Comparison of ENCODE assay signal across 26 cellular contexts in genomic region chr1:243793298-243793697, GRCh38. TPM values are rescaled to one million over a fixed set of nuclear protein-coding genes. Genes with fewer than 3 reads are reported as not detected.
A peak's percentile ranks its signal among the peaks of the same experiment; 100 is the strongest.
DNase-seq lines count a peak whose midpoint lies in the region; ATAC-seq and TF ChIP-seq lines count a peak whose summit lies in the region.
"Had no signal": no experiment of that assay in that cellular context is flagged by ENCODE, and none has a peak within 500 bp of the region (broad histone marks: within the 10 kb centered on the region; RNA-seq: fewer than 3 reads in every experiment).

No MANE protein-coding gene starts in this region.

- peaks cover 37% of the 10 kb centered on the region for H3K4me1 Mint-ChIP-seq in activated T-cell treated with anti-CD3 and anti-CD28 coated beads, Interleukin-2, amount 50 U/mL, for 72 hours (ENCODE audit: low read depth)
- H3K4me1 Mint-ChIP-seq in activated T-cell treated with anti-CD3 and anti-CD28 coated beads, Interleukin-2, amount 50 U/mL, for 4 hours (ENCODE audit: low read depth), result peaks cover 55% of the 10 kb centered on the region
- peaks cover 35 to 62% of the 10 kb centered on the region in 2 donors for H3K4me1 Mint-ChIP-seq in natural killer cell
- H3K4me1 Mint-ChIP-seq in activated CD4-positive, alpha-beta T cell treated with anti-CD3 and anti-CD28 coated beads, Interleukin-2, amount 10 ng/mL, durations not matched to agents 7 days and 5 days, result peaks cover 12% of the 10 kb centered on the region

- no peak overlapping the region for H3K27ac Mint-ChIP-seq in activated T-cell treated with anti-CD3 and anti-CD28 coated beads, Interleukin-2, amount 50 U/mL, for 72 hours
- peak overlapping the region; percentile 40 to 81 for H3K27ac Mint-ChIP-seq in natural killer cell
- no peak overlapping the region for H3K27ac Mint-ChIP-seq in activated CD4-positive, alpha-beta T cell treated with anti-CD3 and anti-CD28 coated beads, Interleukin-2, amount 10 ng/mL, durations not matched to agents 7 days and 5 days
- H3K27ac Mint-ChIP-seq: activated naive CD4-positive, alpha-beta T cell treated with anti-CD3 and anti-CD28 coated beads for 36 hours; T-helper 2 cell treated with Interferon-gamma antibody and Interleukin-4, amounts not matched to agents 5 μg/mL and 100 μg/mL, for 36 hours had no signal

- H3K4me3 ChIP-seq in uterus, result no peak overlapping the region
- H3K4me3 ChIP-seq: coronary artery, HAP-1, spleen had no signal

- no peak overlapping the region for H3K4me3 Mint-ChIP-seq in activated T-cell treated with anti-CD3 and anti-CD28 coated beads, Interleukin-2, amount 50 U/mL, for 72 hours
- H3K4me3 Mint-ChIP-seq in activated T-cell treated with anti-CD3 and anti-CD28 coated beads, Interleukin-2, amount 50 U/mL, for 4 hours, result no peak overlapping the region
- H3K4me3 Mint-ChIP-seq in natural killer cell, result no peak overlapping the region
- H3K4me3 Mint-ChIP-seq in activated CD4-positive, alpha-beta T cell treated with anti-CD3 and anti-CD28 coated beads, Interleukin-2, amount 10 ng/mL, durations not matched to agents 7 days and 5 days, result no peak overlapping the region
- H3K4me3 Mint-ChIP-seq: activated naive CD4-positive, alpha-beta T cell treated with anti-CD3 and anti-CD28 coated beads for 36 hours; neural crest cell; T-helper 2 cell treated with Interferon-gamma antibody and Interleukin-4, amounts not matched to agents 5 μg/mL and 100 μg/mL, for 36 hours had no signal

- peak; percentile 46 to 52 for ATAC-seq in activated T-cell treated with anti-CD3 and anti-CD28 coated beads, Interleukin-2, amount 50 U/mL, for 72 hours (replicated peaks in 1 of 2)
- ATAC-seq in activated T-cell treated with anti-CD3 and anti-CD28 coated beads, Interleukin-2, amount 50 U/mL, for 4 hours, result no peak
- ATAC-seq in natural killer cell, result peak; percentile 34 to 72 (median 59)

- TF ChIP-seq POLR2A in uterus (IDR thresholded peaks at IDR 0.05), result no peak

- CTCF ChIA-PET in activated CD4-positive, alpha-beta T cell treated with anti-CD3 and anti-CD28 coated beads, Interleukin-2, amount 10 ng/mL, durations not matched to agents 7 days and 5 days (lab: Charles Lee), result interaction anchor here (0.6 kb wide), 2 partner anchors 193 to 559 kb away, joined by 4 read pairs; no protein-coding TSS in a partner anchor

- peaks cover 3 to 5% of the 10 kb centered on the region in 2 donors for H3K36me3 Mint-ChIP-seq in activated T-cell treated with anti-CD3 and anti-CD28 coated beads, Interleukin-2, amount 50 U/mL, for 72 hours (ENCODE audit: insufficient read depth in 2 of 2)
- peaks cover 9% of the 10 kb centered on the region for H3K36me3 Mint-ChIP-seq in activated T-cell treated with anti-CD3 and anti-CD28 coated beads, Interleukin-2, amount 50 U/mL, for 4 hours (ENCODE audit: insufficient read depth)
- H3K36me3 Mint-ChIP-seq in natural killer cell, result no peaks in the 10 kb centered on the region
- H3K36me3 Mint-ChIP-seq in activated CD4-positive, alpha-beta T cell treated with anti-CD3 and anti-CD28 coated beads, Interleukin-2, amount 10 ng/mL, durations not matched to agents 7 days and 5 days (ENCODE audit: low read depth), result no peaks in the 10 kb centered on the region

- H3K27me3 Mint-ChIP-seq in activated T-cell treated with anti-CD3 and anti-CD28 coated beads, Interleukin-2, amount 50 U/mL, for 72 hours (ENCODE audit: low read depth), result no peaks in the 10 kb centered on the region
- no peaks in the 10 kb centered on the region for H3K27me3 Mint-ChIP-seq in activated T-cell treated with anti-CD3 and anti-CD28 coated beads, Interleukin-2, amount 50 U/mL, for 4 hours (ENCODE audit: low read depth)
- no peaks in the 10 kb centered on the region for H3K27me3 Mint-ChIP-seq in natural killer cell (ENCODE audit: low read depth in 2 of 2)
- H3K27me3 Mint-ChIP-seq in activated CD4-positive, alpha-beta T cell treated with anti-CD3 and anti-CD28 coated beads, Interleukin-2, amount 10 ng/mL, durations not matched to agents 7 days and 5 days, result no peaks in the 10 kb centered on the region
- H3K27me3 Mint-ChIP-seq: type B pancreatic cell had no signal

- intact Hi-C loops in natural killer cell (cut with micrococcal nuclease), result loop anchor here (5.0 kb wide), 1 partner anchor 54 kb away; no protein-coding TSS in a partner anchor
- intact Hi-C loops in uterus (cut with DNase I; ENCODE audit: low total_unique reads), result no loop called here

- H3K9me3 Mint-ChIP-seq in activated T-cell treated with anti-CD3 and anti-CD28 coated beads, Interleukin-2, amount 50 U/mL, for 72 hours, result no peaks in the 10 kb centered on the region
- no peaks in the 10 kb centered on the region for H3K9me3 Mint-ChIP-seq in activated T-cell treated with anti-CD3 and anti-CD28 coated beads, Interleukin-2, amount 50 U/mL, for 4 hours
- no peaks in the 10 kb centered on the region for H3K9me3 Mint-ChIP-seq in natural killer cell
- H3K9me3 Mint-ChIP-seq in activated CD4-positive, alpha-beta T cell treated with anti-CD3 and anti-CD28 coated beads, Interleukin-2, amount 10 ng/mL, durations not matched to agents 7 days and 5 days, result no peaks in the 10 kb centered on the region
- H3K9me3 Mint-ChIP-seq: activated naive CD4-positive, alpha-beta T cell treated with anti-CD3 and anti-CD28 coated beads for 36 hours; neural crest cell; T-helper 2 cell treated with Interferon-gamma antibody and Interleukin-4, amounts not matched to agents 5 μg/mL and 100 μg/mL, for 36 hours had no signal

- TF ChIP-seq CTCF in natural killer cell (IDR thresholded peaks at IDR 0.05) (no peak), uterus (IDR thresholded peaks at IDR 0.05) (no peak)

- POLR2A ChIA-PET in activated CD4-positive, alpha-beta T cell treated with anti-CD3 and anti-CD28 coated beads, Interleukin-2, amount 10 ng/mL, durations not matched to agents 7 days and 5 days (lab: Charles Lee), result no interaction called here

- no peaks in the 10 kb centered on the region for H3K9me3 ChIP-seq in uterus
- H3K9me3 ChIP-seq: HAP-1, spleen had no signal

- no peaks in the 10 kb centered on the region for H3K27me3 ChIP-seq in uterus
- H3K27me3 ChIP-seq: spleen had no signal

- H3K27ac ChIP-seq in uterus, result peak overlapping the region; percentile 72 to 93
- H3K27ac ChIP-seq: parathyroid adenoma had no signal

- DNase-seq in activated T-cell treated with anti-CD3 and anti-CD28 coated beads, Interleukin-2, amount 50 U/mL, for 72 hours, result no peak
- no peak for DNase-seq in activated T-cell treated with anti-CD3 and anti-CD28 coated beads, Interleukin-2, amount 50 U/mL, for 4 hours
- DNase-seq in LHCN-M2 (ENCODE audit: low read depth) (peak; percentile 39), natural killer cell (no peak), uterus (no peak), EL (no peak)
- DNase-seq in activated CD4-positive, alpha-beta T cell treated with anti-CD3 and anti-CD28 coated beads for 4 hours, result no peak
- DNase-seq in activated CD4-positive, alpha-beta T cell treated with anti-CD3 and anti-CD28 coated beads, Interleukin-2, amount 10 ng/mL, durations not matched to agents 7 days and 5 days, result no peak
- DNase-seq: activated naive CD4-positive, alpha-beta T cell treated with anti-CD3 and anti-CD28 coated beads for 36 hours; caudate nucleus; DMS79; effector memory CD4-positive, alpha-beta T cell; GF-D8; IMR-90; NCI-H2107; NCI-H446 treated with DMSO at 0.1 percent for 48 hours; NCI-H82; SIG-M5; spleen; stimulated activated CD4-positive, alpha-beta T cell treated with anti-CD3 and anti-CD28 coated beads, Interleukin-2, amount 100 ng/mL, for 24 hours had no signal

- H3K36me3 ChIP-seq in uterus, result no peaks in the 10 kb centered on the region
- H3K36me3 ChIP-seq: HAP-1, spleen had no signal

- peaks cover 9 to 11% of the 10 kb centered on the region in 2 donors for H3K4me1 ChIP-seq in uterus

RNA-seq across cellular contexts. Expression of gene AKT3, which starts 56.7 kb away (rescaled TPM):
- total RNA-seq in activated T-cell treated with anti-CD3 and anti-CD28 coated beads, Interleukin-2, amount 50 U/mL, for 72 hours, result 10 to 100 TPM; 32.6 to 46.7 TPM
- 10 to 100 TPM; 17.9 to 19.1 (median 18.3) TPM for total RNA-seq in activated T-cell treated with anti-CD3 and anti-CD28 coated beads, Interleukin-2, amount 50 U/mL, for 4 hours
- total RNA-seq in LHCN-M2 (2014; rRNA removed) (10.1 and 12.2 TPM in 2 replicates), natural killer cell (100 to 1,000 TPM; 135 to 157 (median 136) TPM), uterus (100 to 1,000 TPM in 2 of 4 donors, 10 to 100 TPM in 2; 39.2 to 227 (median 97.6) TPM)
- polyA plus RNA-seq in LHCN-M2 (2012), result 7.8 TPM
- 10 to 100 TPM; 28.3 to 31.5 TPM for total RNA-seq in activated CD4-positive, alpha-beta T cell treated with anti-CD3 and anti-CD28 coated beads, Interleukin-2, amount 10 ng/mL, durations not matched to agents 7 days and 5 days

Comparison
In these comparisons a context has a peak if more than half of its experiments do, and no peak if none do; other contexts are left out.
1. ATAC-seq: peak in activated T-cell treated with anti-CD3 and anti-CD28 coated beads, Interleukin-2, amount 50 U/mL, for 72 hours (2 of 2) and natural killer cell (3 of 3); none in activated T-cell treated with anti-CD3 and anti-CD28 coated beads, Interleukin-2, amount 50 U/mL, for 4 hours (0 of 2).
2. H3K27ac Mint-ChIP-seq: peak in natural killer cell (2 of 2); none in activated T-cell treated with anti-CD3 and anti-CD28 coated beads, Interleukin-2, amount 50 U/mL, for 72 hours (single experiment) and activated CD4-positive, alpha-beta T cell treated with anti-CD3 and anti-CD28 coated beads, Interleukin-2, amount 10 ng/mL, durations not matched to agents 7 days and 5 days (single experiment).